Comparison of ENCODE assay signal across 18 cellular contexts in the genomic region with DNA sequence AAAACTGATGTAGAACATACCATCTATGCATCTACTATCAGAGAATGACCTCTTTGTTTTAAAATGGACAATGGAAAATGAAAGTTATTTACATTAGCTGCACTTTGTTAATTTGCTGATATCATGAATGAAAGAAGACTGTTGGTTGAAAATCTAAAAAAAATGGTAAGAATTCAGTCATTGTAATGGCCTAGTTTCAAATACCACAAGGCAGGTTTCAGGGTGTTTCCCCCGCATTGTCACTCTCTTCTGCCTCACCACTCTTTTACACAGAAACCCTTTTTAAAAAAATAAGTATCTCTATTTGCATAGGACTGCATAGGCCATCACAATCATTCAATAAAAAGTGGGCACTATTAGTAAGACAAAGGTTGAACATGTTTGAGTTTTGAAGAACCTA.
A peak's percentile ranks its signal among the peaks of the same experiment; 100 is the strongest.
DNase-seq lines count a peak whose midpoint lies in the region; ATAC-seq, FAIRE-seq and TF ChIP-seq lines count a peak whose summit lies in the region.
"Had no signal": no experiment of that assay in that cellular context is flagged by ENCODE, and none has a peak within 500 bp of the region (broad histone marks: within the 10 kb centered on the region; RNA-seq: fewer than 3 reads in every experiment).

No MANE protein-coding gene starts in this region.

- H3K36me3 ChIP-seq in Karpas-422 (ENCODE audit: insufficient read depth, low read length) = no peaks in the 10 kb centered on the region
- H3K36me3 ChIP-seq: ovary had no signal

- H3K27me3 ChIP-seq in Karpas-422 (ENCODE audit: low read length) = no peaks in the 10 kb centered on the region
- H3K27me3 ChIP-seq: ovary had no signal

- no peak overlapping the region for H3K27ac ChIP-seq in Karpas-422 (ENCODE audit: low read length)
- H3K27ac ChIP-seq: A549, ovary, skin epidermis had no signal

- FAIRE-seq in GM19239 (lab: Jason Lieb, UNC) = peak; percentile 66
- FAIRE-seq: A549, astrocyte had no signal

- TF ChIP-seq CTCF in GM12865 (IDR thresholded peaks at IDR 0.05; ENCODE audit: insufficient read depth, low read depth, low read length, missing control alignments) = no peak

- ATAC-seq in HG02759 (IDR thresholded peaks at IDR 0.05; ENCODE audit: unreplicated experiment) (peak; percentile 64), HG03354 (IDR thresholded peaks at IDR 0.05; ENCODE audit: poor library complexity, severe bottlenecking, unreplicated experiment) (peak; percentile 78)
- ATAC-seq in stimulated activated naive CD8-positive, alpha-beta T cell treated with anti-CD3 and anti-CD28 coated beads, Interleukin-15, Interleukin-2, amounts not matched to agents 100 U/mL and 50 U/mL, for 24 hours = no peak
- ATAC-seq: A549 had no signal

- H3K9me2 ChIP-seq in Karpas-422 (replicated peaks; ENCODE audit: insufficient read depth, low read length) = no peaks in the 10 kb centered on the region

- no peaks in the 10 kb centered on the region for H4K20me1 ChIP-seq in Karpas-422 (ENCODE audit: insufficient read depth, low read depth, low read length)

- H2AFZ ChIP-seq in Karpas-422 (ENCODE audit: low read length) = no peak overlapping the region

- no peak overlapping the region for H3K4me2 ChIP-seq in Karpas-422 (ENCODE audit: low read depth, low read length, poor library complexity, severe bottlenecking)
- H3K4me2 ChIP-seq: A549 had no signal

- H3K79me2 ChIP-seq in Karpas-422 (ENCODE audit: low read length) = no peaks in the 10 kb centered on the region

- no peaks in the 10 kb centered on the region for H3K4me1 ChIP-seq in Karpas-422 (ENCODE audit: low read length)
- H3K4me1 ChIP-seq: A549 had no signal

- H3K4me3 ChIP-seq in GM12865 (ENCODE audit: low read depth, low read length) (no peak overlapping the region), Karpas-422 (ENCODE audit: low read length) (no peak overlapping the region)
- H3K4me3 ChIP-seq: A549, ovary, skin epidermis had no signal

- no peak overlapping the region for H3K9ac ChIP-seq in Karpas-422 (ENCODE audit: low read length)

- DNase-seq in GM12865 (ENCODE audit: low read depth) (peak; percentile 6), GM19239 (ENCODE audit: insufficient read length, low spot score) (no peak), Karpas-422 (no peak), NCI-H1694 treated with DMSO at 0.1 percent for 48 hours (lab: John Stamatoyannopoulos, UW) (no peak)
- DNase-seq in stimulated activated naive CD8-positive, alpha-beta T cell treated with anti-CD3 and anti-CD28 coated beads, Interleukin-15, Interleukin-2, amounts not matched to agents 100 U/mL and 50 U/mL, for 24 hours = no peak
- DNase-seq in activated naive CD4-positive, alpha-beta T cell treated with anti-CD3 and anti-CD28 coated beads, Interleukin-2, amount 50 U/mL, for 16 hours = no peak
- DNase-seq: activated effector memory CD4-positive, alpha-beta T cell treated with anti-CD3 and anti-CD28 coated beads, Interleukin-2, amount 50 U/mL, for 16 hours; CD8-positive, alpha-beta memory T cell; erythroblast; GDM1; H9; ovary; SHP77 treated with DMSO at 0.1 percent for 48 hours had no signal

- no peaks in the 10 kb centered on the region for H3K9me3 ChIP-seq in Karpas-422 (ENCODE audit: low read length)
- H3K9me3 ChIP-seq: A549, ovary had no signal
